ENCODE assay signal across 1 cellular context in the genomic region with DNA sequence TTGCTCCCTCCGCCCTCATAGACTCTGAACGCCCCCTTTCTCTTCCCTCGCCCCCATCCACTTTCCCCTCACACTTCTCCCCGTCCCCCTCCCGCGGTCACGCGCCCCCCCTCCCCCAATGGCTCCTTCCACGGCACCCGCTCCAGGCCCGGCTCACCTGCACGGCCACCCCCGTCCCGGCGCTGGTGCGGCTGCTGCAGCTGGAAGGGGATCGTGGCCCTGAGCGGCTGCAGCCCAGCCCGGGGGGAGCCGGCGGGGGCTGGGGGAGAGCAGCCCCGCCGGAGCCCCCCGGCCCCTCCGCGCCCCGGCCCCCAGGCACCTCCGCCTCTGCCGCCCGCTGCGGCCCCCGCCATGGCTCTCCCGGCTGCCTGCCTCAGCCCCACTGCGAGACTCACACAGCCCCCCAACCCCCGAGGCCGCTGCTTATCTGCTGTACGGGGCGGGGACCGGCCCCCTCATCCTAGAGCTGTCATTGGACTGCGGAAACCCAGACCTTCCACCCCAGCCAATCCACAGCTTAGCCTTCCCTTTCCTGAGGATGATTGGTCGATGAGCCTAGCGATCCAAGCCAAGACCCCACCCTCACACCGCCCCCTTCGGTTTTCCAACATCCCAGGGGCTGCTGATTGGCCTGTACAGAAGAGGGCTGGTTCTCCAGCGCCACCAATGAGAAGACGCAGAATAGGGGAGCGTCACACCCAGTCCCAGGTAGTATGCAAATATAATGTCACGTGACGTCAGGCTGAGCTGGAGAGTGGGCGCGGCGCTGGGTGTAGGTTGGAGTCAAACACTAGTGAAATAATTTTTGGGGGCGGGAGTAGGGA.
TF ChIP-seq lines count a peak whose summit lies in the region.

A gene with protein sequence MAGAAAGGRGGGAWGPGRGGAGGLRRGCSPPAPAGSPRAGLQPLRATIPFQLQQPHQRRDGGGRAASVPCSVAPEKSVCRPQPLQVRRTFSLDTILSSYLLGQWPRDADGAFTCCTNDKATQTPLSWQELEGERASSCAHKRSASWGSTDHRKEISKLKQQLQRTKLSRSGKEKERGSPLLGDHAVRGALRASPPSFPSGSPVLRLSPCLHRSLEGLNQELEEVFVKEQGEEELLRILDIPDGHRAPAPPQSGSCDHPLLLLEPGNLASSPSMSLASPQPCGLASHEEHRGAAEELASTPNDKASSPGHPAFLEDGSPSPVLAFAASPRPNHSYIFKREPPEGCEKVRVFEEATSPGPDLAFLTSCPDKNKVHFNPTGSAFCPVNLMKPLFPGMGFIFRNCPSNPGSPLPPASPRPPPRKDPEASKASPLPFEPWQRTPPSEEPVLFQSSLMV (minus strand): TSS at position 397 of the 824 bp plus-strand sequence. CDS start 44 bp downstream, at position 353.

TF ChIP-seq in HEK293, 187 proteins besides CTCF, POLR2A, EP300 and RAD21 (continued from another document and continues in another):
- TF ChIP-seq ZBTB17 (tag by site-specific recombination; IDR thresholded peaks at IDR 0.05): no peak
- TF ChIP-seq, protein P1, sequence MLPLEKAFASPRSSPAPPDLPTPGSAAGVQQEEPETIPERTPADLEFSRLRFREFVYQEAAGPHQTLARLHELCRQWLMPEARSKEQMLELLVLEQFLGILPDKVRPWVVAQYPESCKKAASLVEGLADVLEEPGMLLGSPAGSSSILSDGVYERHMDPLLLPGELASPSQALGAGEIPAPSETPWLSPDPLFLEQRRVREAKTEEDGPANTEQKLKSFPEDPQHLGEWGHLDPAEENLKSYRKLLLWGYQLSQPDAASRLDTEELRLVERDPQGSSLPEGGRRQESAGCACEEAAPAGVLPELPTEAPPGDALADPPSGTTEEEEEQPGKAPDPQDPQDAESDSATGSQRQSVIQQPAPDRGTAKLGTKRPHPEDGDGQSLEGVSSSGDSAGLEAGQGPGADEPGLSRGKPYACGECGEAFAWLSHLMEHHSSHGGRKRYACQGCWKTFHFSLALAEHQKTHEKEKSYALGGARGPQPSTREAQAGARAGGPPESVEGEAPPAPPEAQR (tag by site-specific recombination; IDR thresholded peaks at IDR 0.05): no peak
- TF ChIP-seq ZNF19 (tag by site-specific recombination; IDR thresholded peaks at IDR 0.05; ENCODE audit: low read depth): no peak
- TF ChIP-seq ZNF776 (tag by site-specific recombination; IDR thresholded peaks at IDR 0.05; ENCODE audit: borderline replicate concordance): no peak
- no peak for TF ChIP-seq ZNF311 (tag by site-specific recombination; IDR thresholded peaks at IDR 0.05; ENCODE audit: borderline replicate concordance)
- no peak for TF ChIP-seq REPIN1 (tag by site-specific recombination; IDR thresholded peaks at IDR 0.05; ENCODE audit: low read depth)
- TF ChIP-seq, protein P2, sequence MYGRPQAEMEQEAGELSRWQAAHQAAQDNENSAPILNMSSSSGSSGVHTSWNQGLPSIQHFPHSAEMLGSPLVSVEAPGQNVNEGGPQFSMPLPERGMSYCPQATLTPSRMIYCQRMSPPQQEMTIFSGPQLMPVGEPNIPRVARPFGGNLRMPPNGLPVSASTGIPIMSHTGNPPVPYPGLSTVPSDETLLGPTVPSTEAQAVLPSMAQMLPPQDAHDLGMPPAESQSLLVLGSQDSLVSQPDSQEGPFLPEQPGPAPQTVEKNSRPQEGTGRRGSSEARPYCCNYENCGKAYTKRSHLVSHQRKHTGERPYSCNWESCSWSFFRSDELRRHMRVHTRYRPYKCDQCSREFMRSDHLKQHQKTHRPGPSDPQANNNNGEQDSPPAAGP (tag by site-specific recombination; IDR thresholded peaks at IDR 0.05): no peak
- TF ChIP-seq ZNF350 (tag by site-specific recombination; IDR thresholded peaks at IDR 0.05): no peak
- no peak for TF ChIP-seq ZNF341 (tag by site-specific recombination; IDR thresholded peaks at IDR 0.05; ENCODE audit: low read depth)
- TF ChIP-seq ZNF362 (tag by site-specific recombination; IDR thresholded peaks at IDR 0.05): no peak
- no peak for TF ChIP-seq ZNF112 (tag by site-specific recombination; IDR thresholded peaks at IDR 0.05)
- TF ChIP-seq IKZF3 (tag by site-specific recombination; IDR thresholded peaks at IDR 0.05): no peak
- no peak for TF ChIP-seq MEIS1 (CRISPR knock-in tag; IDR thresholded peaks at IDR 0.05; ENCODE audit: borderline replicate concordance)
- no peak for TF ChIP-seq ZNF169 (tag by site-specific recombination; IDR thresholded peaks at IDR 0.05)
- TF ChIP-seq ZNF518A (tag by site-specific recombination; conservative IDR thresholded peaks at IDR 0.05; ENCODE audit: low read depth): no peak
- no peak for TF ChIP-seq ZNF266 (tag by site-specific recombination; IDR thresholded peaks at IDR 0.05; ENCODE audit: low read depth)
- TF ChIP-seq ZNF777 (tag by site-specific recombination; IDR thresholded peaks at IDR 0.05; ENCODE audit: borderline replicate concordance): no peak
- TF ChIP-seq MYNN (tag by site-specific recombination; IDR thresholded peaks at IDR 0.05; ENCODE audit: borderline replicate concordance): no peak
- no peak for TF ChIP-seq OSR2 (tag by site-specific recombination; IDR thresholded peaks at IDR 0.05)
- TF ChIP-seq ZNF530 (tag by site-specific recombination; IDR thresholded peaks at IDR 0.05; ENCODE audit: low read depth): no peak
- no peak for TF ChIP-seq ZNF37A (tag by site-specific recombination; IDR thresholded peaks at IDR 0.05)
- TF ChIP-seq ZNF366 (tag by site-specific recombination; conservative IDR thresholded peaks at IDR 0.05): no peak
- peak; percentile 54 for TF ChIP-seq GLIS1 (tag by site-specific recombination; IDR thresholded peaks at IDR 0.05)
- no peak for TF ChIP-seq SP7 (tag by site-specific recombination; IDR thresholded peaks at IDR 0.05)
- TF ChIP-seq SCRT1 (tag by site-specific recombination; IDR thresholded peaks at IDR 0.05; ENCODE audit: borderline replicate concordance): no peak
- no peak for TF ChIP-seq ZBTB7A (tag by site-specific recombination; IDR thresholded peaks at IDR 0.05; ENCODE audit: low read depth)
- TF ChIP-seq ZBTB21 (tag by site-specific recombination; IDR thresholded peaks at IDR 0.05): peak; percentile 28; the same call in 1 of the 2 replicates
- TF ChIP-seq ZNF785 (tag by site-specific recombination; IDR thresholded peaks at IDR 0.05): 0 out of 2 replicates have a peak, but pooled peaks have one; percentile 1
- no peak for TF ChIP-seq ZSCAN5A (tag by site-specific recombination; IDR thresholded peaks at IDR 0.05)
- TF ChIP-seq MZF1 (tag by site-specific recombination; IDR thresholded peaks at IDR 0.05; ENCODE audit: borderline replicate concordance): no peak
- no peak for TF ChIP-seq ZNF138 (tag by site-specific recombination; IDR thresholded peaks at IDR 0.05; ENCODE audit: borderline replicate concordance)
- TF ChIP-seq, protein P3, sequence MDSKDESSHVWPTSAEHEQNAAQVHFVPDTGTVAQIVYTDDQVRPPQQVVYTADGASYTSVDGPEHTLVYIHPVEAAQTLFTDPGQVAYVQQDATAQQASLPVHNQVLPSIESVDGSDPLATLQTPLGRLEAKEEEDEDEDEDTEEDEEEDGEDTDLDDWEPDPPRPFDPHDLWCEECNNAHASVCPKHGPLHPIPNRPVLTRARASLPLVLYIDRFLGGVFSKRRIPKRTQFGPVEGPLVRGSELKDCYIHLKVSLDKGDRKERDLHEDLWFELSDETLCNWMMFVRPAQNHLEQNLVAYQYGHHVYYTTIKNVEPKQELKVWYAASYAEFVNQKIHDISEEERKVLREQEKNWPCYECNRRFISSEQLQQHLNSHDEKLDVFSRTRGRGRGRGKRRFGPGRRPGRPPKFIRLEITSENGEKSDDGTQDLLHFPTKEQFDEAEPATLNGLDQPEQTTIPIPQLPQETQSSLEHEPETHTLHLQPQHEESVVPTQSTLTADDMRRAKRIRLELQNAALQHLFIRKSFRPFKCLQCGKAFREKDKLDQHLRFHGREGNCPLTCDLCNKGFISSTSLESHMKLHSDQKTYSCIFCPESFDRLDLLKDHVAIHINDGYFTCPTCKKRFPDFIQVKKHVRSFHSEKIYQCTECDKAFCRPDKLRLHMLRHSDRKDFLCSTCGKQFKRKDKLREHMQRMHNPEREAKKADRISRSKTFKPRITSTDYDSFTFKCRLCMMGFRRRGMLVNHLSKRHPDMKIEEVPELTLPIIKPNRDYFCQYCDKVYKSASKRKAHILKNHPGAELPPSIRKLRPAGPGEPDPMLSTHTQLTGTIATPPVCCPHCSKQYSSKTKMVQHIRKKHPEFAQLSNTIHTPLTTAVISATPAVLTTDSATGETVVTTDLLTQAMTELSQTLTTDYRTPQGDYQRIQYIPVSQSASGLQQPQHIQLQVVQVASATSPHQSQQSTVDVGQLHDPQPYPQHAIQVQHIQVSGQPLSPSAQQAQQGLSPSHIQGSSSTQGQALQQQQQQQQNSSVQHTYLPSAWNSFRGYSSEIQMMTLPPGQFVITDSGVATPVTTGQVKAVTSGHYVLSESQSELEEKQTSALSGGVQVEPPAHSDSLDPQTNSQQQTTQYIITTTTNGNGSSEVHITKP (tag by site-specific recombination; IDR thresholded peaks at IDR 0.05): peak; percentile 31
- TF ChIP-seq GLI2 (tag by site-specific recombination; IDR thresholded peaks at IDR 0.05; ENCODE audit: borderline replicate concordance, low read depth): no peak
- TF ChIP-seq, protein P4, sequence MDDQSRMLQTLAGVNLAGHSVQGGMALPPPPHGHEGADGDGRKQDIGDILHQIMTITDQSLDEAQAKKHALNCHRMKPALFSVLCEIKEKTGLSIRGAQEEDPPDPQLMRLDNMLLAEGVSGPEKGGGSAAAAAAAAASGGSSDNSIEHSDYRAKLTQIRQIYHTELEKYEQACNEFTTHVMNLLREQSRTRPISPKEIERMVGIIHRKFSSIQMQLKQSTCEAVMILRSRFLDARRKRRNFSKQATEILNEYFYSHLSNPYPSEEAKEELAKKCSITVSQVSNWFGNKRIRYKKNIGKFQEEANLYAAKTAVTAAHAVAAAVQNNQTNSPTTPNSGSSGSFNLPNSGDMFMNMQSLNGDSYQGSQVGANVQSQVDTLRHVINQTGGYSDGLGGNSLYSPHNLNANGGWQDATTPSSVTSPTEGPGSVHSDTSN (CRISPR knock-in tag; IDR thresholded peaks at IDR 0.05): no peak
- no peak for TF ChIP-seq ZNF121 (tag by site-specific recombination; IDR thresholded peaks at IDR 0.05)
- no peak for TF ChIP-seq ZBTB1 (tag by site-specific recombination; IDR thresholded peaks at IDR 0.05)
- TF ChIP-seq ZXDB (tag by site-specific recombination; IDR thresholded peaks at IDR 0.05): no peak
- TF ChIP-seq TRIM28 (IDR thresholded peaks at IDR 0.05; ENCODE audit: borderline replicate concordance, low read length): no peak
- TF ChIP-seq SP2 (tag by site-specific recombination; IDR thresholded peaks at IDR 0.05): peak; percentile 99
- peak; percentile 100 for TF ChIP-seq KLF10 (tag by site-specific recombination; IDR thresholded peaks at IDR 0.05)
- TF ChIP-seq EGR2 (tag by site-specific recombination; IDR thresholded peaks at IDR 0.05; ENCODE audit: low read depth): peak; percentile 73
